18 cellular contexts compared by ENCODE assay signal in genomic region chr7:97844036-97844435, GRCh38. TPM values are rescaled to one million over a fixed set of nuclear protein-coding genes. Genes with fewer than 3 reads are reported as not detected.
DNase-seq lines count a peak whose midpoint lies in the region; ATAC-seq and TF ChIP-seq lines count a peak whose summit lies in the region.
"Had no signal": no experiment of that assay in that cellular context is flagged by ENCODE, and none has a peak within 500 bp of the region (broad histone marks: within the 10 kb centered on the region; RNA-seq: fewer than 3 reads in every experiment).

No MANE protein-coding gene starts in this region.

- CTCF ChIA-PET in Panc1 (lab: Charles Lee), result interaction anchor here (0.7 to 1.5 kb wide), 2 partner anchors 740 to 1765 kb away, joined by 3 to 7 read pairs; no protein-coding TSS in a partner anchor

- peaks cover 4% of the 10 kb centered on the region; the same call in 1 of the 2 replicates for H3K27me3 Mint-ChIP-seq in HFFc6 (ENCODE audit: insufficient read depth)

- no peaks in the 10 kb centered on the region for H3K36me3 Mint-ChIP-seq in HFFc6 (ENCODE audit: low read depth)
- H3K36me3 Mint-ChIP-seq: activated CD8-positive, alpha-beta memory T cell treated with anti-CD3 and anti-CD28 coated beads, Interleukin-2, amount 10 ng/mL, durations not matched to agents 7 days and 5 days; brain; CD4-positive, alpha-beta memory T cell had no signal

- H3K4me3 ChIP-seq in Panc1 (ENCODE audit: low read depth in 2 of 2, low read length in 2 of 2), result no peak overlapping the region
- H3K4me3 ChIP-seq in epithelial cell of proximal tubule (ENCODE audit: low read depth, low read length), result no peak overlapping the region
- H3K4me3 ChIP-seq: SK-N-MC, tibial nerve had no signal

- DNase-seq in HFFc6, result no peak
- DNase-seq in Panc1 (ENCODE audit: low read depth, low spot score), result no peak
- no peak for DNase-seq in epithelial cell of proximal tubule (ENCODE audit: low read depth)
- DNase-seq in LoVo (ENCODE audit: low spot score), result no peak
- DNase-seq: activated CD8-positive, alpha-beta memory T cell treated with anti-CD3 and anti-CD28 coated beads, Interleukin-2, amount 10 ng/mL, durations not matched to agents 7 days and 5 days; CD4-positive, alpha-beta memory T cell; mesendoderm; NCI-H1694; right cardiac atrium; stimulated activated CD4-positive, alpha-beta T cell treated with anti-CD3 and anti-CD28 coated beads, Interleukin-4, amount 100 ng/mL, for 1 hour had no signal

- peaks cover 7% of the 10 kb centered on the region; the same call in 1 of the 2 replicates for H3K27me3 ChIP-seq in Panc1 (ENCODE audit: control insufficient read depth, insufficient read depth, low read length)

- peaks cover 7% of the 10 kb centered on the region; the same call in 1 of the 2 replicates for H3K9me3 Mint-ChIP-seq in HFFc6
- H3K9me3 Mint-ChIP-seq: CD4-positive, alpha-beta memory T cell had no signal

- no peak overlapping the region for H3K4me3 Mint-ChIP-seq in HFFc6
- H3K4me3 Mint-ChIP-seq: activated CD8-positive, alpha-beta memory T cell treated with anti-CD3 and anti-CD28 coated beads, Interleukin-2, amount 10 ng/mL, durations not matched to agents 7 days and 5 days; brain; CD4-positive, alpha-beta memory T cell; WTC11 had no signal

- no peaks in the 10 kb centered on the region for H3K4me1 Mint-ChIP-seq in HFFc6 (ENCODE audit: low read depth)
- H3K4me1 Mint-ChIP-seq: activated CD8-positive, alpha-beta memory T cell treated with anti-CD3 and anti-CD28 coated beads, Interleukin-2, amount 10 ng/mL, durations not matched to agents 7 days and 5 days; brain; CD4-positive, alpha-beta memory T cell; WTC11 had no signal

- ATAC-seq in Panc1 (no peak), HG03159 (IDR thresholded peaks at IDR 0.05; ENCODE audit: unreplicated experiment) (no peak), HG02678 (IDR thresholded peaks at IDR 0.05; ENCODE audit: unreplicated experiment) (no peak), GM18861 (IDR thresholded peaks at IDR 0.05; ENCODE audit: unreplicated experiment) (no peak)
- ATAC-seq: activated CD8-positive, alpha-beta memory T cell treated with anti-CD3 and anti-CD28 coated beads, Interleukin-2, amount 10 ng/mL, durations not matched to agents 7 days and 5 days; right cardiac atrium; WTC11 had no signal

- intact Hi-C loops in Panc1 (cut with micrococcal nuclease; ENCODE audit: unreplicated experiment), result loop anchor here (10.0 kb wide), 2 partner anchors 699 to 1929 kb away; no protein-coding TSS in a partner anchor

- no peaks in the 10 kb centered on the region for H3K36me3 ChIP-seq in Panc1 (ENCODE audit: control insufficient read depth, insufficient read depth, low read length)
- H3K36me3 ChIP-seq: tibial nerve had no signal

- TF ChIP-seq CTCF in C4-2B (conservative IDR thresholded peaks at IDR 0.05) (peak; percentile 64), HFFc6 (IDR thresholded peaks at IDR 0.05) (peak; percentile 55), Panc1 (IDR thresholded peaks at IDR 0.05) (peak; percentile 38; the same call in 1 of the 2 replicates), epithelial cell of proximal tubule (conservative IDR thresholded peaks at IDR 0.05; ENCODE audit: low read depth, low read length) (peak; percentile 22)

- no peaks in the 10 kb centered on the region for H3K4me1 ChIP-seq in Panc1 (ENCODE audit: control insufficient read depth, insufficient read depth, low read length)
- H3K4me1 ChIP-seq: tibial nerve had no signal

- no TSS peak for BruUV-seq in Panc1 (replicated peaks; lab: Mats Ljungman, UMichigan)

- POLR2A ChIA-PET in Panc1 (lab: Charles Lee), result no interaction called here

- no peak overlapping the region for H3K27ac ChIP-seq in C4-2B
- no peak overlapping the region for H3K27ac ChIP-seq in Panc1 (ENCODE audit: low read length)
- H3K27ac ChIP-seq: SK-N-MC, tibial nerve had no signal

- in situ Hi-C loops in Panc1 (cut with HindIII; ENCODE audit: low pct_unique_long_range_greater_than_20kb, low sequenced_read_pairs), result no loop called here

- H3K9me3 ChIP-seq in Panc1 (ENCODE audit: control insufficient read depth, insufficient read depth, low read depth, low read length), result no peaks in the 10 kb centered on the region

- H3K27ac Mint-ChIP-seq in HFFc6, result no peak overlapping the region
- H3K27ac Mint-ChIP-seq: activated CD8-positive, alpha-beta memory T cell treated with anti-CD3 and anti-CD28 coated beads, Interleukin-2, amount 10 ng/mL, durations not matched to agents 7 days and 5 days; brain; WTC11 had no signal

RNA-seq across cellular contexts. Expression of gene ASNS, which starts 28.2 kb away (rescaled TPM):
- 10 to 100 TPM; 28.6 to 44.6 (median 30.6) TPM for total RNA-seq in HFFc6 (2021; fragmentation: NEBNext Ultra II Directional; extraction: Animal tissue kit (Norgen Biotek cat#: 25700))
- 91.4 TPM for total RNA-seq in Panc1 (2021; ENCODE audit: unreplicated experiment)
- 158 TPM for polyA plus RNA-seq in Panc1 (2012; ENCODE audit: insufficient read length)
- 54.0 and 75.9 TPM in 2 replicates for total RNA-seq in epithelial cell of proximal tubule
